In genomic region chr20:60057123-60057865, GRCh38 we compare ENCODE assay signal across 8 cellular contexts.
DNase-seq lines count a peak whose midpoint lies in the region; ATAC-seq and TF ChIP-seq lines count a peak whose summit lies in the region.

No MANE protein-coding gene starts in this region.

- H3K79me2 ChIP-seq in GM23338 (replicated peaks; ENCODE audit: insufficient read depth) = no peaks in the 10 kb centered on the region

- intact Hi-C loops in aorta (cut with DNase I) = loop anchor here in 1 of 2 donors (2.0 kb wide), 1 partner anchor 206 kb away; no protein-coding TSS in a partner anchor

- H3K27ac Mint-ChIP-seq in GM23338 = peak overlapping the region; percentile 80; the same call in 1 of the 2 replicates
- peak overlapping the region; percentile 79 for H3K27ac Mint-ChIP-seq in activated naive CD4-positive, alpha-beta T cell treated with anti-CD3 and anti-CD28 coated beads, Interleukin-2, amount 10 ng/mL, durations not matched to agents 7 days and 5 days

- H3K27me3 Mint-ChIP-seq in GM23338 (ENCODE audit: insufficient read depth, low read depth, poor library complexity) = peaks cover 12% of the 10 kb centered on the region
- H3K27me3 Mint-ChIP-seq in activated naive CD4-positive, alpha-beta T cell treated with anti-CD3 and anti-CD28 coated beads, Interleukin-2, amount 10 ng/mL, durations not matched to agents 7 days and 5 days = peaks cover 14% of the 10 kb centered on the region

- H3K9me3 Mint-ChIP-seq in GM23338 = no peaks in the 10 kb centered on the region; the same call in 2 of the 3 replicates
- no peaks in the 10 kb centered on the region for H3K9me3 Mint-ChIP-seq in activated naive CD4-positive, alpha-beta T cell treated with anti-CD3 and anti-CD28 coated beads, Interleukin-2, amount 10 ng/mL, durations not matched to agents 7 days and 5 days

- H3K27ac ChIP-seq in GM23338 (ENCODE audit: low read depth) (no peak overlapping the region), SJSA1 (no peak overlapping the region), aorta (ENCODE audit: low read depth in 1 of 2, low read length in 2 of 2) (no peak overlapping the region)

- H2AFZ ChIP-seq in GM23338 = no peak overlapping the region

- H3K4me3 Mint-ChIP-seq in GM23338 = no peak overlapping the region
- peak overlapping the region; percentile 76 for H3K4me3 Mint-ChIP-seq in activated naive CD4-positive, alpha-beta T cell treated with anti-CD3 and anti-CD28 coated beads, Interleukin-2, amount 10 ng/mL, durations not matched to agents 7 days and 5 days

- no peaks in the 10 kb centered on the region for H3K9me2 ChIP-seq in GM23338 (ENCODE audit: insufficient read depth)

- TF ChIP-seq POLR2A in NB4 (IDR thresholded peaks at IDR 0.05; ENCODE audit: extremely low read depth, insufficient read length) = peak; percentile 50

- H3K4me3 ChIP-seq in GM23338 (no peak overlapping the region), NB4 (ENCODE audit: low read depth, low read length) (peak overlapping the region; percentile 80), SJSA1 (no peak overlapping the region), aorta (ENCODE audit: low read length in 2 of 2) (no peak overlapping the region)

- no peaks in the 10 kb centered on the region for H4K20me1 ChIP-seq in GM23338 (replicated peaks; ENCODE audit: insufficient read depth)

- H3K36me3 Mint-ChIP-seq in GM23338 (ENCODE audit: low read depth) = no peaks in the 10 kb centered on the region
- H3K36me3 Mint-ChIP-seq in activated naive CD4-positive, alpha-beta T cell treated with anti-CD3 and anti-CD28 coated beads, Interleukin-2, amount 10 ng/mL, durations not matched to agents 7 days and 5 days = peaks cover 5% of the 10 kb centered on the region

- H3K4me1 Mint-ChIP-seq in GM23338 = peaks cover 9% of the 10 kb centered on the region
- peaks cover 57% of the 10 kb centered on the region for H3K4me1 Mint-ChIP-seq in activated naive CD4-positive, alpha-beta T cell treated with anti-CD3 and anti-CD28 coated beads, Interleukin-2, amount 10 ng/mL, durations not matched to agents 7 days and 5 days

- H3F3A ChIP-seq in GM23338 (replicated peaks; ENCODE audit: low read depth) = no peaks in the 10 kb centered on the region

- H3K27me3 ChIP-seq in GM23338 (ENCODE audit: insufficient read depth) (no peaks in the 10 kb centered on the region), SJSA1 (replicated peaks) (no peaks in the 10 kb centered on the region), aorta (ENCODE audit: control insufficient read depth in 1 of 2, insufficient read depth in 2 of 2, low read length in 1 of 2) (no peaks in the 10 kb centered on the region)

- H3K36me3 ChIP-seq in GM23338 (ENCODE audit: insufficient read depth) (no peaks in the 10 kb centered on the region), SJSA1 (no peaks in the 10 kb centered on the region), aorta (ENCODE audit: control insufficient read depth in 1 of 2, insufficient read depth in 2 of 2, low read length in 1 of 2) (no peaks in the 10 kb centered on the region)

- CTCF ChIA-PET in activated naive CD4-positive, alpha-beta T cell treated with anti-CD3 and anti-CD28 coated beads, Interleukin-2, amount 10 ng/mL, durations not matched to agents 7 days and 5 days (lab: Charles Lee) = interaction anchor here (0.9 to 3.9 kb wide), 17 partner anchors 9 to 1839 kb away, joined by 3 to 54 read pairs (median 4); partner anchors contain the start of genes FAM217B and PPP1R3D

- TF ChIP-seq CTCF in GM23338 (conservative IDR thresholded peaks at IDR 0.05; ENCODE audit: low read depth in 2 of 2) = peak; percentile 80 to 86
- peak; percentile 80 for TF ChIP-seq CTCF in NB4 (IDR thresholded peaks at IDR 0.05; ENCODE audit: low read depth, low read length)

- 18 to 20% methylated on average over 11 of the region's 11 CpGs for WGBS in aorta, 2 donors

- peaks cover 13% of the 10 kb centered on the region for H3K4me1 ChIP-seq in GM23338 (ENCODE audit: insufficient read depth)
- H3K4me1 ChIP-seq in SJSA1 (replicated peaks) = peaks cover 27% of the 10 kb centered on the region
- H3K4me1 ChIP-seq in aorta (ENCODE audit: control insufficient read depth in 1 of 2, insufficient read depth in 2 of 2, low read length in 2 of 2) = no peaks in the 10 kb centered on the region

- DNase-seq in DMS53 treated with DMSO at 0.1 percent for 48 hours (lab: John Stamatoyannopoulos, UW; ENCODE audit: unreplicated experiment) (peak; percentile 92), GM23338 (ENCODE audit: low spot score) (peak; percentile 86), NB4 (ENCODE audit: low read depth) (peak; percentile 97), SJSA1 (ENCODE audit: low read depth in 1 of 2, low spot score in 2 of 2) (peak; percentile 64 to 74), glomerular visceral epithelial cell (ENCODE audit: extremely low spot score) (peak; percentile 66), pons (ENCODE audit: low spot score) (peak; percentile 82), aorta (peak; percentile 76 to 78)
- peak; percentile 80 for DNase-seq in activated naive CD4-positive, alpha-beta T cell treated with anti-CD3 and anti-CD28 coated beads, Interleukin-2, amount 10 ng/mL, durations not matched to agents 7 days and 5 days

- no peaks in the 10 kb centered on the region for H3K9me3 ChIP-seq in SJSA1 (replicated peaks)
- H3K9me3 ChIP-seq in aorta (ENCODE audit: control insufficient read depth, low read length) = no peaks in the 10 kb centered on the region

- ATAC-seq in GM23338 (peak; percentile 75), aorta (ENCODE audit: low FRiP score) (peak; percentile 52)

- no peak overlapping the region for H3K4me2 ChIP-seq in GM23338

TF ChIP-seq in GM23338, 12 proteins besides CTCF, POLR2A, EP300 and RAD21 (continues in another document):
- TF ChIP-seq NANOG (IDR thresholded peaks at IDR 0.05; ENCODE audit: borderline replicate concordance) (no peak), ZNF462 (CRISPR knock-in tag; IDR thresholded peaks at IDR 0.05) (no peak), STAT1 (IDR thresholded peaks at IDR 0.05; ENCODE audit: unreplicated experiment) (no peak), JUNB (IDR thresholded peaks at IDR 0.05; ENCODE audit: unreplicated experiment) (no peak)
